In the genomic region with DNA sequence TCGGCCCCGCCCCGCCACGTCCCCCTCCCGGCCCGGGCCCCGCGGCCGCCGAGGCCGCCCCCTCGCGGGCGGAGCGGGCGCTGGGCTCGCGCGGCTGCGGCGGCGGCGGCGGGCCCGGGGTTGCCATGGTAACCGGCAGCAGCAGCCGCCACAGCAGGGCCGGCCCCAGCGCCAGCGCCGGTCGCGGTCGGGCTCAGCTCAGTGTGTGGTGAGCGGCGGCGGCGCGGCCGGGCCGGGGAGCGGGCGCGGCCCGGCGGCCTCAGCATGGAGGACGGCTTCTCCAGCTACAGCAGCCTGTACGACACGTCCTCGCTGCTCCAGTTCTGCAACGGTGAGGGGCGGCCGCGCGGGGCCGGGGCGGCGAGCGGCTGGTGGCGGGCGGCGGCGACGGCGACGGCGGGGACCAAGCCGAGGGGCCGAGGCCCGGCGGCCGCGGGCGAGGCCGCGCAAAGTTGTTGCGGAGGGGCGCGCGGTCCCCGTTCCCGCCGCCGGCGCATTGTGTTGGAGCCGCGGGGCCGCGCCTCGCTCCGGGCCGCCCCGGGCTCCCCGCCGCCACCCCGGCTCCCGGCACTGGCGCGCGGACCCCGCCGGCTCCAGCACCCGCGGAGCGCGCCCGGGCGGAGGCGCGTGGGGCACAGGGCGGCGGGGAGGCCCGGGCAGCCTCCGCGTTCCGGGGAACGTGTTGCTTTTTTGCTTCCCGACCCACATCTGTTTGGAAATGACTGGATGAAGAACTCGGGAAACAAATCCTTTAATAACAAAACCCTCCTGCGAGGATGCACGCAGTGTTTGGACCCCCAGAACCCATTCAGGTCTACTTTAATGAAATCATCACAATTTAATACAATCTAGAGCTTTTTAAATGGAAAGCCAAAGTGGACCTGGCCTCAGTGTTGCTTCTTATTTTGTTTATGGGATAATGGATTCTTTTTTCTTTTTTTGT, we compare ENCODE assay signal across 8 cellular contexts. TPM values are rescaled to one million over a fixed set of nuclear protein-coding genes. Genes with fewer than 3 reads are reported as not detected.
DNase-seq lines count a peak whose midpoint lies in the region; ATAC-seq and TF ChIP-seq lines count a peak whose summit lies in the region.

A gene with protein sequence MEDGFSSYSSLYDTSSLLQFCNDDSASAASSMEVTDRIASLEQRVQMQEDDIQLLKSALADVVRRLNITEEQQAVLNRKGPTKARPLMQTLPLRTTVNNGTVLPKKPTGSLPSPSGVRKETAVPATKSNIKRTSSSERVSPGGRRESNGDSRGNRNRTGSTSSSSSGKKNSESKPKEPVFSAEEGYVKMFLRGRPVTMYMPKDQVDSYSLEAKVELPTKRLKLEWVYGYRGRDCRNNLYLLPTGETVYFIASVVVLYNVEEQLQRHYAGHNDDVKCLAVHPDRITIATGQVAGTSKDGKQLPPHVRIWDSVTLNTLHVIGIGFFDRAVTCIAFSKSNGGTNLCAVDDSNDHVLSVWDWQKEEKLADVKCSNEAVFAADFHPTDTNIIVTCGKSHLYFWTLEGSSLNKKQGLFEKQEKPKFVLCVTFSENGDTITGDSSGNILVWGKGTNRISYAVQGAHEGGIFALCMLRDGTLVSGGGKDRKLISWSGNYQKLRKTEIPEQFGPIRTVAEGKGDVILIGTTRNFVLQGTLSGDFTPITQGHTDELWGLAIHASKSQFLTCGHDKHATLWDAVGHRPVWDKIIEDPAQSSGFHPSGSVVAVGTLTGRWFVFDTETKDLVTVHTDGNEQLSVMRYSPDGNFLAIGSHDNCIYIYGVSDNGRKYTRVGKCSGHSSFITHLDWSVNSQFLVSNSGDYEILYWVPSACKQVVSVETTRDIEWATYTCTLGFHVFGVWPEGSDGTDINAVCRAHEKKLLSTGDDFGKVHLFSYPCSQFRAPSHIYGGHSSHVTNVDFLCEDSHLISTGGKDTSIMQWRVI (plus strand): TSS at position 201 of the 943 bp plus-strand sequence. CDS start 64 bp downstream, at position 265.

- ATAC-seq in HG02610 (IDR thresholded peaks at IDR 0.05; ENCODE audit: unreplicated experiment) = peak; percentile 85

- 1% methylated on average over 17 of the region's 121 CpGs for WGBS in smooth muscle cell (ENCODE audit: low lambda C conversion rate)

- peak within 1 kb of the TSS; percentile 98 for H3K4me2 ChIP-seq in smooth muscle cell

- peaks cover 35% of the 10 kb centered on the region for H3K79me2 ChIP-seq in smooth muscle cell (ENCODE audit: low read depth)

- no peaks in the 10 kb centered on the region for H3K36me3 ChIP-seq in smooth muscle cell (ENCODE audit: low read depth)

- H3K4me1 ChIP-seq in smooth muscle cell (ENCODE audit: low read depth) = peaks cover 20% of the 10 kb centered on the region

- H3K9ac ChIP-seq in smooth muscle cell (ENCODE audit: low read depth) = peak within 1 kb of the TSS; percentile 89

- no peaks in the 10 kb centered on the region for H3K27me3 ChIP-seq in smooth muscle cell (ENCODE audit: low read depth)

- peaks cover 40% of the 10 kb centered on the region for H4K20me1 ChIP-seq in smooth muscle cell (ENCODE audit: low read depth)

- H3F3A ChIP-seq in smooth muscle cell (ENCODE audit: low read depth) = peaks cover 12% of the 10 kb centered on the region

- H3K9me3 ChIP-seq in smooth muscle cell (replicated peaks; ENCODE audit: low read depth) = no peaks in the 10 kb centered on the region

- H3K27ac ChIP-seq in smooth muscle cell (ENCODE audit: low read depth) = peak within 1 kb of the TSS; percentile 78

- peak within 1 kb of the TSS; percentile 31; the same call in 1 of the 2 replicates for H3K4me3 ChIP-seq in GM12865 (ENCODE audit: low read depth, low read length)
- peak within 1 kb of the TSS; percentile 50 to 51 for H3K4me3 ChIP-seq in cardiac fibroblast (replicated peaks in 1 of 2; ENCODE audit: low read depth in 2 of 2, low read length in 2 of 2)
- H3K4me3 ChIP-seq in smooth muscle cell = peak within 1 kb of the TSS; percentile 82

- DNase-seq in GM12865 (ENCODE audit: low read depth) (peak; percentile 80), NCI-H1417 (lab: John Stamatoyannopoulos, UW) (peak; percentile 81 to 92 (median 87)), cardiac fibroblast (ENCODE audit: low read depth in 2 of 2) (peak; percentile 76 to 89), iPS-NIHi7 (ENCODE audit: extremely low spot score) (peak; percentile 98), smooth muscle cell (lab: John Stamatoyannopoulos, UW; ENCODE audit: unreplicated experiment) (peak; percentile 59), inferior parietal cortex (ENCODE audit: extremely low spot score) (no peak)
- peak; percentile 6 for DNase-seq in activated CD4-positive, CD25-positive, alpha-beta regulatory T cell treated with anti-CD3 and anti-CD28 coated beads, Interleukin-2, amount 50 U/mL, for 16 hours (ENCODE audit: low read depth, low spot score)

- TF ChIP-seq CTCF in GM12865 (IDR thresholded peaks at IDR 0.05; ENCODE audit: insufficient read depth, low read depth, low read length, missing control alignments) = no peak
- TF ChIP-seq CTCF in cardiac fibroblast (IDR thresholded peaks at IDR 0.05; ENCODE audit: low read depth, low read length) = no peak
- TF ChIP-seq CTCF in smooth muscle cell (IDR thresholded peaks at IDR 0.05; ENCODE audit: borderline replicate concordance, insufficient read depth, poor library complexity, severe bottlenecking) = no peak

- H2AFZ ChIP-seq in smooth muscle cell (ENCODE audit: low read depth) = peak within 1 kb of the TSS; percentile 92

RNA-seq across cellular contexts. Expression of the gene that starts here (rescaled TPM):
- 16.5 and 31.2 TPM in 2 replicates for total RNA-seq in smooth muscle cell
- polyA plus RNA-seq in smooth muscle cell = 13.0 and 14.4 TPM in 2 replicates

Comparison
In these comparisons a context has a peak if more than half of its experiments do, and no peak if none do; other contexts are left out.
1. H3K4me3 ChIP-seq: peak in every context shown above with its lines; median percentile 82 in smooth muscle cell; 50 in cardiac fibroblast; 31 in GM12865.